1 cellular context compared by ENCODE assay signal in the genomic region with DNA sequence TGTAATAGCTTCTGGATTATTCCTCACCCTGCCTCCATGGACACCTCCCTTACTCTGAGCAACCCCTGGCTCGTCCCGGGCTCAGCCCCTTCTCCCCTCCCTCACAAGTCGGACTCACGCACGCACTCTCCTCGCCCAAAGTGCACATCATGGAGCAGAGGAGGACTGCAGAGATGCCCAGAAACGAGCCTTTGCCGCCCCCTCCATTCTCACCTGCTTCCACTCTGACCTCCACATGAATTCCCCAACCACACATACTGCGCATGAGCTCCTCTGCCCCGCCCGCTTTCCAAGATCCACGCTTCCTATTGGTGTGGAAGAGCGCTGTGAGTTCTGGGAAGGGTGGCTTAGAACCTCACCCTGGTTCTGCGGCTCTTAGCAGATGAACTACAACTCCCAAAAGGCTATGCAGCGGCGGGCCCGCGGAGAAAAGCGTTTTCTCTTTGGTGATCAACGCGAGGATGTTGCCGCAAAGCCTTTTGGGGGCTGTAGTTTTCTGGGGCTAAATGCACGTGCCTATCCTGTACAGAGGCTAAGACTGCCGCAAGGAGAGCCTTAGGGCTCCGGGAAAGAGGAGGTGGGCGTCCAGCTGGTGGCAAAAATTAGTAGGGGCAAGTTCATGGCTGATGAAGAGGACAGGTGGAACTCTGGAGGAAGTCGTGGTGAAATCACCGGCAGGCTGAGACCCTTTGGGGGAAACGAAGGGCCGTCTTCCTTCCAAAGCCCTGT.
TF ChIP-seq lines count a peak whose summit lies in the region.

A gene (minus strand): TSS at position 261 of the 729 bp plus-strand sequence. CDS start 1,618 bp downstream, outside the sequence.

TF ChIP-seq in HepG2, 621 proteins besides CTCF, POLR2A, EP300 and RAD21 (continued from another document and continues in another):
- TF ChIP-seq, protein P1, sequence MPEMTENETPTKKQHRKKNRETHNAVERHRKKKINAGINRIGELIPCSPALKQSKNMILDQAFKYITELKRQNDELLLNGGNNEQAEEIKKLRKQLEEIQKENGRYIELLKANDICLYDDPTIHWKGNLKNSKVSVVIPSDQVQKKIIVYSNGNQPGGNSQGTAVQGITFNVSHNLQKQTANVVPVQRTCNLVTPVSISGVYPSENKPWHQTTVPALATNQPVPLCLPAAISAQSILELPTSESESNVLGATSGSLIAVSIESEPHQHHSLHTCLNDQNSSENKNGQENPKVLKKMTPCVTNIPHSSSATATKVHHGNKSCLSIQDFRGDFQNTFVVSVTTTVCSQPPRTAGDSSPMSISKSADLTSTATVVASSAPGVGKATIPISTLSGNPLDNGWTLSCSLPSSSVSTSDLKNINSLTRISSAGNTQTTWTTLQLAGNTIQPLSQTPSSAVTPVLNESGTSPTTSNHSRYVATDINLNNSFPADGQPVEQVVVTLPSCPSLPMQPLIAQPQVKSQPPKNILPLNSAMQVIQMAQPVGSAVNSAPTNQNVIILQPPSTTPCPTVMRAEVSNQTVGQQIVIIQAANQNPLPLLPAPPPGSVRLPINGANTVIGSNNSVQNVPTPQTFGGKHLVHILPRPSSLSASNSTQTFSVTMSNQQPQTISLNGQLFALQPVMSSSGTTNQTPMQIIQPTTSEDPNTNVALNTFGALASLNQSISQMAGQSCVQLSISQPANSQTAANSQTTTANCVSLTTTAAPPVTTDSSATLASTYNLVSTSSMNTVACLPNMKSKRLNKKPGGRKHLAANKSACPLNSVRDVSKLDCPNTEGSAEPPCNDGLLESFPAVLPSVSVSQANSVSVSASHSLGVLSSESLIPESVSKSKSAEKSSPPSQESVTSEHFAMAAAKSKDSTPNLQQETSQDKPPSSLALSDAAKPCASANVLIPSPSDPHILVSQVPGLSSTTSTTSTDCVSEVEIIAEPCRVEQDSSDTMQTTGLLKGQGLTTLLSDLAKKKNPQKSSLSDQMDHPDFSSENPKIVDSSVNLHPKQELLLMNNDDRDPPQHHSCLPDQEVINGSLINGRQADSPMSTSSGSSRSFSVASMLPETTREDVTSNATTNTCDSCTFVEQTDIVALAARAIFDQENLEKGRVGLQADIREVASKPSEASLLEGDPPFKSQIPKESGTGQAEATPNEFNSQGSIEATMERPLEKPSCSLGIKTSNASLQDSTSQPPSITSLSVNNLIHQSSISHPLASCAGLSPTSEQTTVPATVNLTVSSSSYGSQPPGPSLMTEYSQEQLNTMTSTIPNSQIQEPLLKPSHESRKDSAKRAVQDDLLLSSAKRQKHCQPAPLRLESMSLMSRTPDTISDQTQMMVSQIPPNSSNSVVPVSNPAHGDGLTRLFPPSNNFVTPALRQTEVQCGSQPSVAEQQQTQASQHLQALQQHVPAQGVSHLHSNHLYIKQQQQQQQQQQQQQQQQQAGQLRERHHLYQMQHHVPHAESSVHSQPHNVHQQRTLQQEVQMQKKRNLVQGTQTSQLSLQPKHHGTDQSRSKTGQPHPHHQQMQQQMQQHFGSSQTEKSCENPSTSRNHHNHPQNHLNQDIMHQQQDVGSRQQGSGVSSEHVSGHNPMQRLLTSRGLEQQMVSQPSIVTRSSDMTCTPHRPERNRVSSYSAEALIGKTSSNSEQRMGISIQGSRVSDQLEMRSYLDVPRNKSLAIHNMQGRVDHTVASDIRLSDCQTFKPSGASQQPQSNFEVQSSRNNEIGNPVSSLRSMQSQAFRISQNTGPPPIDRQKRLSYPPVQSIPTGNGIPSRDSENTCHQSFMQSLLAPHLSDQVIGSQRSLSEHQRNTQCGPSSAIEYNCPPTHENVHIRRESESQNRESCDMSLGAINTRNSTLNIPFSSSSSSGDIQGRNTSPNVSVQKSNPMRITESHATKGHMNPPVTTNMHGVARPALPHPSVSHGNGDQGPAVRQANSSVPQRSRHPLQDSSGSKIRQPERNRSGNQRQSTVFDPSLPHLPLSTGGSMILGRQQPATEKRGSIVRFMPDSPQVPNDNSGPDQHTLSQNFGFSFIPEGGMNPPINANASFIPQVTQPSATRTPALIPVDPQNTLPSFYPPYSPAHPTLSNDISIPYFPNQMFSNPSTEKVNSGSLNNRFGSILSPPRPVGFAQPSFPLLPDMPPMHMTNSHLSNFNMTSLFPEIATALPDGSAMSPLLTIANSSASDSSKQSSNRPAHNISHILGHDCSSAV (CRISPR knock-in tag; IDR thresholded peaks at IDR 0.05; ENCODE audit: borderline replicate concordance), result no peak
- TF ChIP-seq MTF2 (CRISPR knock-in tag; IDR thresholded peaks at IDR 0.05; ENCODE audit: borderline replicate concordance) (no peak), ZNF777 (CRISPR knock-in tag; IDR thresholded peaks at IDR 0.05) (peak; percentile 32; the same call in 1 of the 2 replicates), HNRNPL (IDR thresholded peaks at IDR 0.05; ENCODE audit: low read depth, low read length) (0 out of 2 replicates have a peak, but pooled peaks have one; percentile 35), ZNF205 (CRISPR knock-in tag; IDR thresholded peaks at IDR 0.05) (peak; percentile 82; the same call in 1 of the 2 replicates), RFXAP (CRISPR knock-in tag; IDR thresholded peaks at IDR 0.05; ENCODE audit: borderline replicate concordance) (0 out of 2 replicates have a peak, but pooled peaks have one; percentile 61), EZH2 (conservative IDR thresholded peaks at IDR 0.05; ENCODE audit: low read depth, low read length) (no peak), ZNF282 (IDR thresholded peaks at IDR 0.05; ENCODE audit: partially characterized antibody) (no peak), ZNF337 (CRISPR knock-in tag; IDR thresholded peaks at IDR 0.05; ENCODE audit: borderline replicate concordance, low read depth) (peak; percentile 95; the same call in 1 of the 2 replicates), ZNF30 (CRISPR knock-in tag; IDR thresholded peaks at IDR 0.05) (no peak), ZFP37 (CRISPR knock-in tag; IDR thresholded peaks at IDR 0.05; ENCODE audit: borderline replicate concordance) (0 out of 2 replicates have a peak, but pooled peaks have one; percentile 28), ESRRA (CRISPR knock-in tag; IDR thresholded peaks at IDR 0.05; ENCODE audit: low read depth) (peak; percentile 67; the same call in 1 of the 2 replicates), CENPX (CRISPR knock-in tag; IDR thresholded peaks at IDR 0.05) (no peak), ZNF615 (CRISPR knock-in tag; IDR thresholded peaks at IDR 0.05; ENCODE audit: borderline replicate concordance) (peak; percentile 57; the same call in 1 of the 2 replicates), KDM4B (CRISPR knock-in tag; IDR thresholded peaks at IDR 0.05) (no peak), NBN (conservative IDR thresholded peaks at IDR 0.05) (no peak), ZNF333 (CRISPR knock-in tag; IDR thresholded peaks at IDR 0.05; ENCODE audit: borderline replicate concordance) (0 out of 2 replicates have a peak, but pooled peaks have one; percentile 47), SALL2 (CRISPR knock-in tag; IDR thresholded peaks at IDR 0.05) (0 out of 2 replicates have a peak, but pooled peaks have one; percentile 43), MTA1 (CRISPR knock-in tag; IDR thresholded peaks at IDR 0.05; ENCODE audit: borderline replicate concordance) (peak; percentile 62; the same call in 1 of the 2 replicates), ZNF335 (CRISPR knock-in tag; IDR thresholded peaks at IDR 0.05) (peak; percentile 95), MED1 (CRISPR knock-in tag; IDR thresholded peaks at IDR 0.05) (peak; percentile 68), KDM3A (CRISPR knock-in tag; IDR thresholded peaks at IDR 0.05; ENCODE audit: low read depth) (peak; percentile 31; the same call in 1 of the 2 replicates), CHD2 (IDR thresholded peaks at IDR 0.05; ENCODE audit: low read depth, low read length) (peak; percentile 94), KLF13 (CRISPR knock-in tag; IDR thresholded peaks at IDR 0.05) (no peak), RARA (CRISPR knock-in tag; IDR thresholded peaks at IDR 0.05) (0 out of 2 replicates have a peak, but pooled peaks have one; percentile 25), HMG20B (CRISPR knock-in tag; conservative IDR thresholded peaks at IDR 0.05) (0 out of 2 replicates have a peak, but pooled peaks have one; percentile 17), ZSCAN30 (CRISPR knock-in tag; IDR thresholded peaks at IDR 0.05) (no peak), FOSL1 (CRISPR knock-in tag; IDR thresholded peaks at IDR 0.05; ENCODE audit: borderline replicate concordance) (no peak), NRL (CRISPR knock-in tag; IDR thresholded peaks at IDR 0.05; ENCODE audit: borderline replicate concordance) (peak; percentile 21; the same call in 1 of the 2 replicates), ZNF547 (CRISPR knock-in tag; IDR thresholded peaks at IDR 0.05) (0 out of 2 replicates have a peak, but pooled peaks have one; percentile 21), ZNF644 (CRISPR knock-in tag; IDR thresholded peaks at IDR 0.05; ENCODE audit: low read depth) (peak; percentile 14; the same call in 1 of the 2 replicates), SRSF1 (optimal IDR thresholded peaks at IDR 0.05; ENCODE audit: low read depth, low read length) (peak; percentile 55), ZNF160 (CRISPR knock-in tag; IDR thresholded peaks at IDR 0.05) (peak; percentile 85), IRX3 (CRISPR knock-in tag; IDR thresholded peaks at IDR 0.05; ENCODE audit: borderline replicate concordance, low read depth) (no peak), REPIN1 (CRISPR knock-in tag; IDR thresholded peaks at IDR 0.05; ENCODE audit: borderline replicate concordance, low read depth) (peak; percentile 41; the same call in 1 of the 2 replicates), ZNF678 (CRISPR knock-in tag; IDR thresholded peaks at IDR 0.05) (no peak), TP53 (CRISPR knock-in tag; conservative IDR thresholded peaks at IDR 0.05) (no peak; the same call in 1 of the 2 replicates), PHF8 (CRISPR knock-in tag; IDR thresholded peaks at IDR 0.05) (peak; percentile 84), BRCA1 (CRISPR knock-in tag; IDR thresholded peaks at IDR 0.05) (no peak), ZNF550 (CRISPR knock-in tag; IDR thresholded peaks at IDR 0.05; ENCODE audit: borderline replicate concordance) (no peak), THYN1 (CRISPR knock-in tag; IDR thresholded peaks at IDR 0.05; ENCODE audit: borderline replicate concordance, low read depth) (no peak)
- TF ChIP-seq, protein P2, sequence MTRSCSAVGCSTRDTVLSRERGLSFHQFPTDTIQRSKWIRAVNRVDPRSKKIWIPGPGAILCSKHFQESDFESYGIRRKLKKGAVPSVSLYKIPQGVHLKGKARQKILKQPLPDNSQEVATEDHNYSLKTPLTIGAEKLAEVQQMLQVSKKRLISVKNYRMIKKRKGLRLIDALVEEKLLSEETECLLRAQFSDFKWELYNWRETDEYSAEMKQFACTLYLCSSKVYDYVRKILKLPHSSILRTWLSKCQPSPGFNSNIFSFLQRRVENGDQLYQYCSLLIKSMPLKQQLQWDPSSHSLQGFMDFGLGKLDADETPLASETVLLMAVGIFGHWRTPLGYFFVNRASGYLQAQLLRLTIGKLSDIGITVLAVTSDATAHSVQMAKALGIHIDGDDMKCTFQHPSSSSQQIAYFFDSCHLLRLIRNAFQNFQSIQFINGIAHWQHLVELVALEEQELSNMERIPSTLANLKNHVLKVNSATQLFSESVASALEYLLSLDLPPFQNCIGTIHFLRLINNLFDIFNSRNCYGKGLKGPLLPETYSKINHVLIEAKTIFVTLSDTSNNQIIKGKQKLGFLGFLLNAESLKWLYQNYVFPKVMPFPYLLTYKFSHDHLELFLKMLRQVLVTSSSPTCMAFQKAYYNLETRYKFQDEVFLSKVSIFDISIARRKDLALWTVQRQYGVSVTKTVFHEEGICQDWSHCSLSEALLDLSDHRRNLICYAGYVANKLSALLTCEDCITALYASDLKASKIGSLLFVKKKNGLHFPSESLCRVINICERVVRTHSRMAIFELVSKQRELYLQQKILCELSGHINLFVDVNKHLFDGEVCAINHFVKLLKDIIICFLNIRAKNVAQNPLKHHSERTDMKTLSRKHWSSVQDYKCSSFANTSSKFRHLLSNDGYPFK (CRISPR knock-in tag; IDR thresholded peaks at IDR 0.05; ENCODE audit: borderline replicate concordance), result peak; percentile 90
- TF ChIP-seq, protein P3, sequence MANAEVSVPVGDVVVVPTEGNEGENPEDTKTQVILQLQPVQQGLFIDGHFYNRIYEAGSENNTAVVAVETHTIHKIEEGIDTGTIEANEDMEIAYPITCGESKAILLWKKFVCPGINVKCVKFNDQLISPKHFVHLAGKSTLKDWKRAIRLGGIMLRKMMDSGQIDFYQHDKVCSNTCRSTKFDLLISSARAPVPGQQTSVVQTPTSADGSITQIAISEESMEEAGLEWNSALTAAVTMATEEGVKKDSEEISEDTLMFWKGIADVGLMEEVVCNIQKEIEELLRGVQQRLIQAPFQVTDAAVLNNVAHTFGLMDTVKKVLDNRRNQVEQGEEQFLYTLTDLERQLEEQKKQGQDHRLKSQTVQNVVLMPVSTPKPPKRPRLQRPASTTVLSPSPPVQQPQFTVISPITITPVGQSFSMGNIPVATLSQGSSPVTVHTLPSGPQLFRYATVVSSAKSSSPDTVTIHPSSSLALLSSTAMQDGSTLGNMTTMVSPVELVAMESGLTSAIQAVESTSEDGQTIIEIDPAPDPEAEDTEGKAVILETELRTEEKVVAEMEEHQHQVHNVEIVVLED (CRISPR knock-in tag; IDR thresholded peaks at IDR 0.05; ENCODE audit: borderline replicate concordance), result peak; percentile 90
- TF ChIP-seq, protein P4, sequence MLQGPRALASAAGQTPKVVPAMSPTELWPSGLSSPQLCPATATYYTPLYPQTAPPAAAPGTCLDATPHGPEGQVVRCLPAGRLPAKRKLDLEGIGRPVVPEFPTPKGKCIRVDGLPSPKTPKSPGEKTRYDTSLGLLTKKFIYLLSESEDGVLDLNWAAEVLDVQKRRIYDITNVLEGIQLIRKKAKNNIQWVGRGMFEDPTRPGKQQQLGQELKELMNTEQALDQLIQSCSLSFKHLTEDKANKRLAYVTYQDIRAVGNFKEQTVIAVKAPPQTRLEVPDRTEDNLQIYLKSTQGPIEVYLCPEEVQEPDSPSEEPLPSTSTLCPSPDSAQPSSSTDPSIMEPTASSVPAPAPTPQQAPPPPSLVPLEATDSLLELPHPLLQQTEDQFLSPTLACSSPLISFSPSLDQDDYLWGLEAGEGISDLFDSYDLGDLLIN (CRISPR knock-in tag; IDR thresholded peaks at IDR 0.05; ENCODE audit: borderline replicate concordance), result peak; percentile 89; the same call in 1 of the 2 replicates
- TF ChIP-seq, protein P5, sequence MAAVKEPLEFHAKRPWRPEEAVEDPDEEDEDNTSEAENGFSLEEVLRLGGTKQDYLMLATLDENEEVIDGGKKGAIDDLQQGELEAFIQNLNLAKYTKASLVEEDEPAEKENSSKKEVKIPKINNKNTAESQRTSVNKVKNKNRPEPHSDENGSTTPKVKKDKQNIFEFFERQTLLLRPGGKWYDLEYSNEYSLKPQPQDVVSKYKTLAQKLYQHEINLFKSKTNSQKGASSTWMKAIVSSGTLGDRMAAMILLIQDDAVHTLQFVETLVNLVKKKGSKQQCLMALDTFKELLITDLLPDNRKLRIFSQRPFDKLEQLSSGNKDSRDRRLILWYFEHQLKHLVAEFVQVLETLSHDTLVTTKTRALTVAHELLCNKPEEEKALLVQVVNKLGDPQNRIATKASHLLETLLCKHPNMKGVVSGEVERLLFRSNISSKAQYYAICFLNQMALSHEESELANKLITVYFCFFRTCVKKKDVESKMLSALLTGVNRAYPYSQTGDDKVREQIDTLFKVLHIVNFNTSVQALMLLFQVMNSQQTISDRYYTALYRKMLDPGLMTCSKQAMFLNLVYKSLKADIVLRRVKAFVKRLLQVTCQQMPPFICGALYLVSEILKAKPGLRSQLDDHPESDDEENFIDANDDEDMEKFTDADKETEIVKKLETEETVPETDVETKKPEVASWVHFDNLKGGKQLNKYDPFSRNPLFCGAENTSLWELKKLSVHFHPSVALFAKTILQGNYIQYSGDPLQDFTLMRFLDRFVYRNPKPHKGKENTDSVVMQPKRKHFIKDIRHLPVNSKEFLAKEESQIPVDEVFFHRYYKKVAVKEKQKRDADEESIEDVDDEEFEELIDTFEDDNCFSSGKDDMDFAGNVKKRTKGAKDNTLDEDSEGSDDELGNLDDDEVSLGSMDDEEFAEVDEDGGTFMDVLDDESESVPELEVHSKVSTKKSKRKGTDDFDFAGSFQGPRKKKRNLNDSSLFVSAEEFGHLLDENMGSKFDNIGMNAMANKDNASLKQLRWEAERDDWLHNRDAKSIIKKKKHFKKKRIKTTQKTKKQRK (IDR thresholded peaks at IDR 0.05; ENCODE audit: low read length), result no peak
